In the genomic region with DNA sequence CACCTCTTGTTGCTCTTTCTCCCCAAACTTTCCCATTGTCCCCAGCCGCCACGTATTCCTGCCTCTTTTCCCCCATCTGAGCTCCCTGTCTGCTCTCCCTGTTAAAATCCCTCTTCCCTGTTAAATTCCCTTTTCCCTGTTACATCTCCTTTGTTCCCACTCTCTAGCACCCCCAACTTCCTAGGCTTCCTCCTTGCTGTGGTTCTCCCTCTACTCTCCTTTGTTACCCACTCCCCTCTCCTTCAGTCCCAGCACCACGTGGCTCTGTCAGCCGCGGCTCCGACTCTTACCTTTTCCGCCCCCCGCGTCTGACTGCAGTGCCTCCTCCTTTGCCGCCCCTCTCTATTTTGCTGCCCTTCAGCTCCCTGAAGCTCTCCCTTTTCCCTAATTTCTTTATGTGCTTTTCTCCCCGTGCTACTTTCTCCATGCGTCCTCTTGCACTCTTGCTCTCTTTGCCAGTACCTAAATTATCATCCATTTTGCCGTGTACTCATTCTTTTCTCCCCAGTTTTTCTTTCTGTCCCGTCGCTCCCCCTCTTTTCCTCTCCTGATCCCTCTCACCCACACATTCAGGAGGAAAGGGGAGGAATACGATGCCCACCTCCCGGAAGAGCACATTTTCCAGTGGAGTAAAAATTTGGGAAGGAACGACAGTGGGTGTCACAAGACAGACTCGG, we compare ENCODE assay signal across 8 cellular contexts. TPM values are rescaled to one million over a fixed set of nuclear protein-coding genes. Genes with fewer than 3 reads are reported as not detected.
A peak's percentile ranks its signal among the peaks of the same experiment; 100 is the strongest.
DNase-seq lines count a peak whose midpoint lies in the region; ATAC-seq, FAIRE-seq and TF ChIP-seq lines count a peak whose summit lies in the region.

No MANE protein-coding gene starts in this region.

- under 1% methylated on average over 19 of the region's 19 CpGs for WGBS in prostate gland

- H3K4me1 Mint-ChIP-seq in activated naive CD4-positive, alpha-beta T cell treated with anti-CD3 and anti-CD28 coated beads for 36 hours (ENCODE audit: low read depth) = peaks cover 24% of the 10 kb centered on the region

- H3K4me3 Mint-ChIP-seq in activated naive CD4-positive, alpha-beta T cell treated with anti-CD3 and anti-CD28 coated beads for 36 hours = peak overlapping the region; percentile 96

- H3K27ac ChIP-seq in right atrium auricular region = peak overlapping the region; percentile 90 to 95
- H3K27ac ChIP-seq in prostate gland = peak overlapping the region; percentile 86 to 92

- CTCF ChIA-PET in activated naive CD4-positive, alpha-beta T cell treated with anti-CD3 and anti-CD28 coated beads for 36 hours (lab: Charles Lee) = interaction anchor here (2.6 kb wide), 1 partner anchor 99 kb away, joined by 15 read pairs; no protein-coding TSS in a partner anchor

- peaks cover 0 to 17% of the 10 kb centered on the region in 2 donors for H3K4me1 ChIP-seq in right atrium auricular region
- peaks cover 8% of the 10 kb centered on the region for H3K4me1 ChIP-seq in prostate gland (replicated peaks)

- intact Hi-C loops in activated naive CD4-positive, alpha-beta T cell treated with anti-CD3 and anti-CD28 coated beads for 36 hours (cut with micrococcal nuclease) = loop anchor here (1.0 kb wide), 3 partner anchors 33 to 131 kb away; a partner anchor contains a TSS
- intact Hi-C loops in prostate gland (cut with DNase I) = loop anchor here (2.0 to 5.0 kb wide), 2 partner anchors 41 to 100 kb away; a partner anchor contains a TSS

- DNase-seq in ACHN = peak; percentile 20
- DNase-seq in GM18507 (ENCODE audit: extremely low spot score, insufficient read length, low read depth) = no peak
- peak; percentile 66 for DNase-seq in NCI-H526 treated with DMSO at 0.1 percent for 48 hours (lab: John Stamatoyannopoulos, UW)
- peak; percentile 27 for DNase-seq in activated naive CD4-positive, alpha-beta T cell treated with anti-CD3 and anti-CD28 coated beads for 36 hours
- no peak for DNase-seq in right atrium auricular region (ENCODE audit: low spot score)
- peak; percentile 48 for DNase-seq in prostate gland (ENCODE audit: low spot score)

- H3K9me3 Mint-ChIP-seq in activated naive CD4-positive, alpha-beta T cell treated with anti-CD3 and anti-CD28 coated beads for 36 hours = peaks cover 17% of the 10 kb centered on the region

- no peak for ATAC-seq in HG02973 (IDR thresholded peaks at IDR 0.05; ENCODE audit: unreplicated experiment)
- no peak for ATAC-seq in GM19035 (IDR thresholded peaks at IDR 0.05; ENCODE audit: unreplicated experiment)

- H3K27me3 Mint-ChIP-seq in activated naive CD4-positive, alpha-beta T cell treated with anti-CD3 and anti-CD28 coated beads for 36 hours (ENCODE audit: low read depth) = no peaks in the 10 kb centered on the region

- H3K27me3 ChIP-seq in right atrium auricular region (no peaks in the 10 kb centered on the region), prostate gland (replicated peaks; ENCODE audit: insufficient read depth) (no peaks in the 10 kb centered on the region)

- H3K36me3 ChIP-seq in right atrium auricular region (no peaks in the 10 kb centered on the region), prostate gland (no peaks in the 10 kb centered on the region)

- peak overlapping the region; percentile 93 for H3K27ac Mint-ChIP-seq in activated naive CD4-positive, alpha-beta T cell treated with anti-CD3 and anti-CD28 coated beads for 36 hours

- peak overlapping the region; percentile 70 to 75 for H3K4me3 ChIP-seq in right atrium auricular region
- H3K4me3 ChIP-seq in prostate gland = peak overlapping the region; percentile 62 to 75

- TF ChIP-seq CTCF in right atrium auricular region (IDR thresholded peaks at IDR 0.05) (no peak), prostate gland (IDR thresholded peaks at IDR 0.05) (no peak)

- in situ Hi-C loops in ACHN (cut with HindIII; ENCODE audit: low pct_ligation_motif_present, low pct_unique_long_range_greater_than_20kb, low sequenced_read_pairs) = no loop called here

- peaks cover 45% of the 10 kb centered on the region for H3K36me3 Mint-ChIP-seq in activated naive CD4-positive, alpha-beta T cell treated with anti-CD3 and anti-CD28 coated beads for 36 hours (ENCODE audit: low read depth)

- no peaks in the 10 kb centered on the region for H3K9me3 ChIP-seq in right atrium auricular region
- no peaks in the 10 kb centered on the region for H3K9me3 ChIP-seq in prostate gland

- TF ChIP-seq POLR2A in prostate gland (IDR thresholded peaks at IDR 0.05) = no peak

- peak; percentile 48 for FAIRE-seq in GM18507 (lab: Jason Lieb, UNC)

RNA-seq across cellular contexts. Expression of a gene that starts 1.0 kb away (rescaled TPM):
- total RNA-seq in activated naive CD4-positive, alpha-beta T cell treated with anti-CD3 and anti-CD28 coated beads for 36 hours = 1 to 10 TPM; 7.6 to 8.7 TPM
- total RNA-seq in right atrium auricular region (1 to 10 TPM; 2.4 to 3.3 TPM), prostate gland (10 to 100 TPM in 1 of 2 donors, 1 to 10 TPM in 1; 9.1 to 13.7 TPM)

RNA-seq across cellular contexts. Expression of a gene that starts 32.7 kb away (rescaled TPM):
- total RNA-seq in activated naive CD4-positive, alpha-beta T cell treated with anti-CD3 and anti-CD28 coated beads for 36 hours = 10 to 100 TPM; 10.7 to 11.1 TPM
- total RNA-seq in right atrium auricular region (1 to 10 TPM; 2.2 to 7.6 TPM), prostate gland (10 to 100 TPM; 14.1 to 19.9 TPM)

RNA-seq across cellular contexts. Expression of a gene that starts 43.2 kb away (rescaled TPM):
- total RNA-seq in activated naive CD4-positive, alpha-beta T cell treated with anti-CD3 and anti-CD28 coated beads for 36 hours = 10 to 100 TPM; 13.3 to 15.5 TPM
- 10 to 100 TPM in 1 of 2 donors, 1 to 10 TPM in 1; 4.8 to 11.0 TPM for total RNA-seq in right atrium auricular region
- total RNA-seq in prostate gland = 10 to 100 TPM; 24.6 to 34.3 TPM

RNA-seq across cellular contexts. Expression of a gene that starts 51.1 kb away (rescaled TPM):
- total RNA-seq in activated naive CD4-positive, alpha-beta T cell treated with anti-CD3 and anti-CD28 coated beads for 36 hours = 100 to 1,000 TPM; 228 to 232 TPM
- total RNA-seq in right atrium auricular region = 100 to 1,000 TPM; 284 to 322 TPM
- 100 to 1,000 TPM; 265 to 358 TPM for total RNA-seq in prostate gland

Comparison
In these comparisons a context has a peak if more than half of its experiments do, and no peak if none do; other contexts are left out.
1. DNase-seq: peak in ACHN (single experiment), NCI-H526 treated with DMSO at 0.1 percent for 48 hours (single experiment), activated naive CD4-positive, alpha-beta T cell treated with anti-CD3 and anti-CD28 coated beads for 36 hours (single experiment) and prostate gland (single experiment); none in GM18507 (single experiment) and right atrium auricular region (single experiment).